In genomic region chr21:46323710-46324389, GRCh38 we compare ENCODE assay signal across 8 cellular contexts. TPM values are rescaled to one million over a fixed set of nuclear protein-coding genes. Genes with fewer than 3 reads are reported as not detected.
DNase-seq lines count a peak whose midpoint lies in the region; ATAC-seq and TF ChIP-seq lines count a peak whose summit lies in the region.

C21orf58 (minus strand) TSS chr21:46323870; CDS start chr21:46322738, 1,132 bp downstream.
PCNT (plus strand) TSS chr21:46324156; CDS start chr21:46324229, 73 bp downstream.

- TF ChIP-seq CTCF in AG09309 (IDR thresholded peaks at IDR 0.05; ENCODE audit: control insufficient read depth, insufficient read depth, low read depth, low read length, missing control alignments) (no peak), WTC11 (IDR thresholded peaks at IDR 0.05) (no peak), cardiac fibroblast (IDR thresholded peaks at IDR 0.05; ENCODE audit: low read depth, low read length) (no peak)

- peak; percentile 89 for DNase-seq in AG09309 (ENCODE audit: low read depth)
- peak; percentile 99 for DNase-seq in NCI-H345 (lab: John Stamatoyannopoulos, UW)
- DNase-seq in WTC11 (ENCODE audit: low spot score) = peak; percentile 97
- DNase-seq in cardiac fibroblast (ENCODE audit: low read depth in 2 of 2) = peak; percentile 98 to 99
- DNase-seq in inferior parietal cortex (ENCODE audit: extremely low spot score) = peak; percentile 97
- peak; percentile 95 for DNase-seq in smooth muscle cell of the brain vasculature (ENCODE audit: low read depth, low spot score)

- H3K9me3 Mint-ChIP-seq in WTC11 = no peaks in the 10 kb centered on the region

- ATAC-seq in GM19025 (IDR thresholded peaks at IDR 0.05; ENCODE audit: low read depth, unreplicated experiment) = peak; percentile 73
- ATAC-seq in HG03280 (IDR thresholded peaks at IDR 0.05; ENCODE audit: unreplicated experiment) = peak; percentile 81
- peak; percentile 85 for ATAC-seq in WTC11

- H3K36me3 Mint-ChIP-seq in WTC11 = peaks cover 29% of the 10 kb centered on the region

- POLR2A ChIA-PET in WTC11 (lab: Charles Lee) = no interaction called here

- H3K4me3 Mint-ChIP-seq in WTC11 = peak within 1 kb of the TSS; percentile 96

- peaks cover 35% of the 10 kb centered on the region for H3K4me1 Mint-ChIP-seq in WTC11

- H3K4me3 ChIP-seq in AG09309 (ENCODE audit: control insufficient read depth, low read depth, low read length) (peak within 1 kb of the TSS; percentile 86), cardiac fibroblast (replicated peaks in 1 of 2; ENCODE audit: low read depth in 2 of 2, low read length in 2 of 2) (peak within 1 kb of the TSS; percentile 95 to 96)

- peak within 1 kb of the TSS; percentile 99 for H3K27ac Mint-ChIP-seq in WTC11

- H3K27me3 Mint-ChIP-seq in WTC11 (ENCODE audit: low read depth) = no peaks in the 10 kb centered on the region

- CTCF ChIA-PET in WTC11 (lab: Charles Lee) = interaction anchor here (0.6 to 1.6 kb wide), 3 partner anchors 11 to 27 kb away, joined by 3 to 4 read pairs (median 4); no protein-coding TSS in a partner anchor

TF ChIP-seq in WTC11, 78 proteins besides CTCF, POLR2A, EP300 and RAD21 (continues in another document):
- TF ChIP-seq SP1 (CRISPR knock-in tag; conservative IDR thresholded peaks at IDR 0.05) = peak; percentile 98
- no peak for TF ChIP-seq NR1H2 (CRISPR knock-in tag; IDR thresholded peaks at IDR 0.05)
- 0 out of 2 replicates have a peak, but pooled peaks have one; percentile 27 for TF ChIP-seq ZNF232 (CRISPR knock-in tag; IDR thresholded peaks at IDR 0.05)
- peak; percentile 95 for TF ChIP-seq NFYB (CRISPR knock-in tag; conservative IDR thresholded peaks at IDR 0.05; ENCODE audit: low read depth)
- TF ChIP-seq PRDM15 (CRISPR knock-in tag; IDR thresholded peaks at IDR 0.05) = no peak
- no peak for TF ChIP-seq FOXP4 (CRISPR knock-in tag; IDR thresholded peaks at IDR 0.05)
- TF ChIP-seq MLX (CRISPR knock-in tag; IDR thresholded peaks at IDR 0.05) = 0 out of 2 replicates have a peak, but pooled peaks have one; percentile 25
- TF ChIP-seq ZNF416 (CRISPR knock-in tag; IDR thresholded peaks at IDR 0.05) = peak; percentile 43; the same call in 1 of the 2 replicates
- TF ChIP-seq GABPB1 (CRISPR knock-in tag; IDR thresholded peaks at IDR 0.05) = peak; percentile 83
- TF ChIP-seq ETV6 (CRISPR knock-in tag; IDR thresholded peaks at IDR 0.05) = no peak
- TF ChIP-seq SMAD4 (CRISPR knock-in tag; IDR thresholded peaks at IDR 0.05) = no peak
- TF ChIP-seq MYBL2 (CRISPR knock-in tag; IDR thresholded peaks at IDR 0.05) = peak; percentile 99
- TF ChIP-seq JUN (CRISPR knock-in tag; IDR thresholded peaks at IDR 0.05) = 0 out of 2 replicates have a peak, but pooled peaks have one; percentile 43
- no peak for TF ChIP-seq HMGA2 (CRISPR knock-in tag; IDR thresholded peaks at IDR 0.05)
- 0 out of 2 replicates have a peak, but pooled peaks have one; percentile 18 for TF ChIP-seq TP53 (CRISPR knock-in tag; IDR thresholded peaks at IDR 0.05)
- TF ChIP-seq E2F1 (CRISPR knock-in tag; IDR thresholded peaks at IDR 0.05) = peak; percentile 86
- TF ChIP-seq FOXP1 (CRISPR knock-in tag; IDR thresholded peaks at IDR 0.05; ENCODE audit: borderline replicate concordance) = peak; percentile 72; the same call in 1 of the 2 replicates
- TF ChIP-seq ATF6 (CRISPR knock-in tag; IDR thresholded peaks at IDR 0.05) = no peak
- peak; percentile 55; the same call in 1 of the 2 replicates for TF ChIP-seq CREB1 (CRISPR knock-in tag; IDR thresholded peaks at IDR 0.05)
- peak; percentile 76 for TF ChIP-seq ZBTB43 (CRISPR knock-in tag; IDR thresholded peaks at IDR 0.05)

RNA-seq across cellular contexts. Expression of gene C21orf58, which starts in this region (rescaled TPM):
- 31.5 to 35.1 TPM (median 32.7 TPM) in 3 replicates for total RNA-seq in WTC11 (2021)

RNA-seq across cellular contexts. Expression of gene PCNT, which starts in this region (rescaled TPM):
- total RNA-seq in WTC11 (2021) = 40.6 to 46.4 TPM (median 41.0 TPM) in 3 replicates

Comparison
In these comparisons a context has a peak if more than half of its experiments do, and no peak if none do; other contexts are left out.
1. Peak in every context shown above with its lines: DNase-seq, ATAC-seq and H3K4me3 ChIP-seq.